In the genomic region with DNA sequence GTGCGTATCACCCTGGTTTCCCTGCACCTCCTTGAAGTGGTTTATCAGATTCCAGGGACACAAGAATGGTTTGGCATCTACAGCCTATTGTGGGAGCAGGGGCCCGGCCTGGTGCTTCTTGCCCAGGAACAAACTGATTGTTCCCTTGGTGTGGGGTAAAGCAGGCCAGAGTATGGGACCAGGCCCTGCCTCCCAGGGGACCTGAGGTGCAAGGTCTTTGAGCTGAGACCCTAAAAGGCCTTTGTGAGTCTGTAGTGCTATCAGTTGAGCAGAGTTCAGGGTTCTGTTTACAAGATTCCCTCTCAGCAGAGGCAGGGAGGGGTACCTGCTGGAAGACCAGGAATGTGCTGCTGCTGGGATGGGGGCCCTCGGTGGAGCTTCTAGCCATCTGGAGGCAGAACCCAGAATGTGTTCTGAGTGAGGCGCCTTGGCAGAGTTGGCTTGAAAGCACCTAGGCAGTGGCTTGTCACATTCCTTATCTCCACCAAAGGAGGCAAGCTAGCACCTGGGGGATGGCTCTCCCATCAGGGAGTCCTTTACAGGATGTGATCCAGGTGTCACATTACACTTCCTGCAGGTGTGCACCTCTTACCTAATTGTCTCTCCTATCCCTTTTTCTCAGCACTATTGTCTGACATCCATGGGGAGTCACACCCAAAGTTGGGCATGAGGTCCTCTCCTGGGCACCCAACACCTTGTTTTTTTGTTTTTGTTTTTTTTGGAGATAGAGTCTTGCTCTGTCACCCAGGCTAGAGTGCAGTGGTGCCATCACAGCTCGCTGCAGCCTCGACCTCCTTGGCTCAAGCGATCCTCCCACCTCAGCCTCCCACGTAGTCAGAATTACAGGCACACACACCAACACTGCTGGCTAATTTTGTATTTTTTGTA, we compare ENCODE assay signal across 1 cellular context.
TF ChIP-seq lines count a peak whose summit lies in the region.

No MANE protein-coding gene starts in this region.

TF ChIP-seq in H1, 55 proteins besides CTCF, POLR2A, EP300 and RAD21 (continued from another document):
- TF ChIP-seq RXRA (IDR thresholded peaks at IDR 0.05; ENCODE audit: insufficient read depth, low read depth, low read length) (no peak), BRCA1 (IDR thresholded peaks at IDR 0.05; ENCODE audit: low read depth, low read length) (no peak)
